Comparison of ENCODE assay signal across 8 cellular contexts in genomic region chr3:122795674-122795969, GRCh38. TPM values are rescaled to one million over a fixed set of nuclear protein-coding genes. Genes with fewer than 3 reads are reported as not detected.
A peak's percentile ranks its signal among the peaks of the same experiment; 100 is the strongest.
DNase-seq lines count a peak whose midpoint lies in the region; ATAC-seq and TF ChIP-seq lines count a peak whose summit lies in the region.

No MANE protein-coding gene starts in this region.

- TF ChIP-seq CTCF in heart left ventricle (IDR thresholded peaks at IDR 0.05) = no peak
- TF ChIP-seq CTCF in breast epithelium (IDR thresholded peaks at IDR 0.05) = no peak
- no peak for TF ChIP-seq CTCF in vagina (IDR thresholded peaks at IDR 0.05)

- H3K18ac ChIP-seq in mesenchymal stem cell (ENCODE audit: low read depth in 1 of 2, low read length in 2 of 2) = no peak overlapping the region

- H3K27ac ChIP-seq in heart left ventricle (peak overlapping the region in 11 of 12 donors; percentile 90 to 96 (median 95)), breast epithelium (peak overlapping the region; percentile 94 to 97), mesenchymal stem cell (ENCODE audit: low read length, poor library complexity, severe bottlenecking) (no peak overlapping the region), vagina (peak overlapping the region; percentile 93)

- H3K23ac ChIP-seq in mesenchymal stem cell (ENCODE audit: low read length in 2 of 2) = peak overlapping the region in 1 of 2 experiments; percentile 20

- H3K4ac ChIP-seq in mesenchymal stem cell (ENCODE audit: low read depth in 1 of 2, low read length in 2 of 2) = no peak overlapping the region

- H3K4me3 ChIP-seq in heart left ventricle = peak overlapping the region; percentile 68 to 92 (median 82)
- peak overlapping the region; percentile 72 to 73 (median 72) for H3K4me3 ChIP-seq in breast epithelium
- H3K4me3 ChIP-seq in mesenchymal stem cell (ENCODE audit: insufficient read depth in 1 of 2, low read depth in 1 of 2, low read length in 2 of 2) = peak overlapping the region; percentile 90 to 97
- H3K4me3 ChIP-seq in vagina = peak overlapping the region; percentile 65 to 84

- in situ Hi-C loops in KBM-7 (cut with MboI; ENCODE audit: low pct_unique_long_range_greater_than_20kb, low sequenced_read_pairs) = no loop called here

- H2BK120ac ChIP-seq in mesenchymal stem cell (ENCODE audit: low read depth, low read length) = no peak overlapping the region

- no peaks in the 10 kb centered on the region for H3K36me3 ChIP-seq in heart left ventricle
- H3K36me3 ChIP-seq in breast epithelium = no peaks in the 10 kb centered on the region
- H3K36me3 ChIP-seq in mesenchymal stem cell (ENCODE audit: control insufficient read depth in 1 of 2, insufficient read depth in 2 of 2, low read depth in 1 of 2, low read length in 2 of 2) = no peaks in the 10 kb centered on the region
- no peaks in the 10 kb centered on the region for H3K36me3 ChIP-seq in vagina

- H3K4me2 ChIP-seq in mesenchymal stem cell (ENCODE audit: low read length, poor library complexity, severe bottlenecking) = peak overlapping the region; percentile 79

- H3K79me1 ChIP-seq in mesenchymal stem cell (replicated peaks; ENCODE audit: low read length, poor library complexity, severe bottlenecking) = peaks cover 41% of the 10 kb centered on the region

- no peak overlapping the region for H4K91ac ChIP-seq in mesenchymal stem cell (ENCODE audit: low read length)

- H3K27me3 ChIP-seq in heart left ventricle (no peaks in the 10 kb centered on the region), breast epithelium (no peaks in the 10 kb centered on the region), mesenchymal stem cell (ENCODE audit: control insufficient read depth in 1 of 2, insufficient read depth in 1 of 2, low read length in 2 of 2) (no peaks in the 10 kb centered on the region), vagina (no peaks in the 10 kb centered on the region)

- H2AK5ac ChIP-seq in mesenchymal stem cell (ENCODE audit: low read length, severe bottlenecking) = no peak overlapping the region

- H3K4me1 ChIP-seq in heart left ventricle (peaks cover 0 to 67% (median 12%) of the 10 kb centered on the region in 12 donors), breast epithelium (no peaks in the 10 kb centered on the region), mesenchymal stem cell (ENCODE audit: control insufficient read depth, insufficient read depth, low read depth, low read length) (peaks cover 4% of the 10 kb centered on the region), vagina (peaks cover 38% of the 10 kb centered on the region)

- peak overlapping the region; percentile 97 for H3K9ac ChIP-seq in mesenchymal stem cell (ENCODE audit: low read length)

- intact Hi-C loops in heart left ventricle (cut with DNase I) = no loop called here
- intact Hi-C loops in Right ventricle myocardium inferior (cut with DNase I) = loop anchor here (10.0 kb wide), 1 partner anchor 231 kb away; the partner anchor contains the start of genes DTX3L and PARP9
- intact Hi-C loops in breast epithelium (cut with DNase I; ENCODE audit: low total_unique reads) = no loop called here
- intact Hi-C loops in vagina (cut with DNase I) = no loop called here

- H2BK15ac ChIP-seq in mesenchymal stem cell (ENCODE audit: low read depth, poor library complexity, severe bottlenecking) = no peak overlapping the region

- no peak overlapping the region for H2AFZ ChIP-seq in mesenchymal stem cell (ENCODE audit: low read depth, low read length)

- no peak overlapping the region for H2BK12ac ChIP-seq in mesenchymal stem cell (ENCODE audit: low read length in 2 of 2)

- no peak for DNase-seq in heart left ventricle
- no peak for DNase-seq in Right ventricle myocardium inferior (ENCODE audit: missing footprints)
- no peak for DNase-seq in breast epithelium (ENCODE audit: low spot score in 2 of 2)
- DNase-seq in mesenchymal stem cell = no peak
- no peak for DNase-seq in vagina (ENCODE audit: extremely low spot score in 2 of 2)
- no peak for DNase-seq in NCI-H524 (lab: John Stamatoyannopoulos, UW)
- DNase-seq in KBM-7 = no peak

- no peak for TF ChIP-seq POLR2A in heart left ventricle (IDR thresholded peaks at IDR 0.05)
- TF ChIP-seq POLR2A in breast epithelium (IDR thresholded peaks at IDR 0.05) = no peak
- TF ChIP-seq POLR2A in vagina (IDR thresholded peaks at IDR 0.05) = no peak

- H3K9me3 ChIP-seq in heart left ventricle = no peaks in the 10 kb centered on the region
- no peaks in the 10 kb centered on the region for H3K9me3 ChIP-seq in breast epithelium
- H3K9me3 ChIP-seq in mesenchymal stem cell (ENCODE audit: control insufficient read depth, low read length) = no peaks in the 10 kb centered on the region
- no peaks in the 10 kb centered on the region for H3K9me3 ChIP-seq in vagina

- no peak overlapping the region for H4K8ac ChIP-seq in mesenchymal stem cell (ENCODE audit: low read length)

- WGBS in heart left ventricle, 4 donors = 30 to 33% (median 31%) methylated on average over 10 of the region's 10 CpGs
- 50% methylated on average over 10 of the region's 10 CpGs for WGBS in mesenchymal stem cell

- H2BK5ac ChIP-seq in mesenchymal stem cell (ENCODE audit: low read depth, low read length, poor library complexity, severe bottlenecking) = no peak overlapping the region

- no peak overlapping the region for H3K14ac ChIP-seq in mesenchymal stem cell (ENCODE audit: low read length in 2 of 2)

- ATAC-seq in heart left ventricle (no peak), Right ventricle myocardium inferior (no peak), HG03025 (IDR thresholded peaks at IDR 0.05; ENCODE audit: low FRiP score, unreplicated experiment) (no peak)

RNA-seq across cellular contexts. Expression of gene SLC49A4, which starts 0.8 kb away (rescaled TPM):
- total RNA-seq in heart left ventricle (10 to 100 TPM; 13.2 to 25.4 (median 15.5) TPM), Right ventricle myocardium inferior (16.1 TPM), breast epithelium (10 to 100 TPM; 14.1 to 17.7 (median 17.6) TPM), vagina (15.7 TPM)
- 1 to 10 TPM; 5.6 to 8.2 TPM for polyA plus RNA-seq in heart left ventricle
- 8.7 TPM for polyA plus RNA-seq in mesenchymal stem cell (2013, experiment 1 of 2)
- 9.3 TPM for polyA plus RNA-seq in mesenchymal stem cell (2013, experiment 2 of 2)

RNA-seq across cellular contexts. Expression of gene HSPBAP1, which starts 2.0 kb away (rescaled TPM):
- 1 to 10 TPM; 2.6 to 6.0 (median 3.7) TPM for total RNA-seq in heart left ventricle
- 1 to 10 TPM; 3.7 to 6.4 TPM for polyA plus RNA-seq in heart left ventricle
- total RNA-seq in Right ventricle myocardium inferior = 4.9 TPM
- 10 to 100 TPM; 11.7 to 18.6 (median 15.7) TPM for total RNA-seq in breast epithelium
- 4.0 TPM for polyA plus RNA-seq in mesenchymal stem cell (2013, experiment 1 of 2)
- polyA plus RNA-seq in mesenchymal stem cell (2013, experiment 2 of 2) = 4.0 TPM
- 9.8 TPM for total RNA-seq in vagina
